In the genomic region with DNA sequence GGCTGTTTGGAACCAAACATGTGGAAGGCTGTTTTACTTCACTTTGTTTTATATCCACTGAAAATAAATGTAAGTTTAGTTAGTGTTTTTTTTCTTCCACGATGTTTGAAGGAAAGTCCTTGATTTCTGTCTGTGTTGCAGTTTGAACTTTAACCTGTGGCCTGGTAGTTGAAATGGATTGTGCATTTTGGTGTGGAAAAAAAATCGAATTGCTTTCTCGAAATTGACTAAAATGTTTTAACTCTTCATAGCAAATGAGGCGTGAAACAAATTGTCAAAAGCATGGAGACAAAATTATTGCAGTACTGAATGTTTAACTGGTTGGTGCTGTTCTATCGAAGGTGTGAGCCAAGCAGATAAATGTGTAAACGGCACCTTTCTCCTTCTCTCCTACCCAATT, we compare ENCODE assay signal across 2 cellular contexts.
TF ChIP-seq lines count a peak whose summit lies in the region.

No MANE protein-coding gene starts in this region.

TF ChIP-seq in GM23338, 12 proteins besides CTCF, POLR2A, EP300 and RAD21:
- TF ChIP-seq STAT1 (IDR thresholded peaks at IDR 0.05; ENCODE audit: unreplicated experiment) (no peak), ZNF331 (CRISPR knock-in tag; IDR thresholded peaks at IDR 0.05; ENCODE audit: low read depth) (no peak), EZH2phosphoT487 (IDR thresholded peaks at IDR 0.05; ENCODE audit: unreplicated experiment) (no peak)
- TF ChIP-seq, protein P1, sequence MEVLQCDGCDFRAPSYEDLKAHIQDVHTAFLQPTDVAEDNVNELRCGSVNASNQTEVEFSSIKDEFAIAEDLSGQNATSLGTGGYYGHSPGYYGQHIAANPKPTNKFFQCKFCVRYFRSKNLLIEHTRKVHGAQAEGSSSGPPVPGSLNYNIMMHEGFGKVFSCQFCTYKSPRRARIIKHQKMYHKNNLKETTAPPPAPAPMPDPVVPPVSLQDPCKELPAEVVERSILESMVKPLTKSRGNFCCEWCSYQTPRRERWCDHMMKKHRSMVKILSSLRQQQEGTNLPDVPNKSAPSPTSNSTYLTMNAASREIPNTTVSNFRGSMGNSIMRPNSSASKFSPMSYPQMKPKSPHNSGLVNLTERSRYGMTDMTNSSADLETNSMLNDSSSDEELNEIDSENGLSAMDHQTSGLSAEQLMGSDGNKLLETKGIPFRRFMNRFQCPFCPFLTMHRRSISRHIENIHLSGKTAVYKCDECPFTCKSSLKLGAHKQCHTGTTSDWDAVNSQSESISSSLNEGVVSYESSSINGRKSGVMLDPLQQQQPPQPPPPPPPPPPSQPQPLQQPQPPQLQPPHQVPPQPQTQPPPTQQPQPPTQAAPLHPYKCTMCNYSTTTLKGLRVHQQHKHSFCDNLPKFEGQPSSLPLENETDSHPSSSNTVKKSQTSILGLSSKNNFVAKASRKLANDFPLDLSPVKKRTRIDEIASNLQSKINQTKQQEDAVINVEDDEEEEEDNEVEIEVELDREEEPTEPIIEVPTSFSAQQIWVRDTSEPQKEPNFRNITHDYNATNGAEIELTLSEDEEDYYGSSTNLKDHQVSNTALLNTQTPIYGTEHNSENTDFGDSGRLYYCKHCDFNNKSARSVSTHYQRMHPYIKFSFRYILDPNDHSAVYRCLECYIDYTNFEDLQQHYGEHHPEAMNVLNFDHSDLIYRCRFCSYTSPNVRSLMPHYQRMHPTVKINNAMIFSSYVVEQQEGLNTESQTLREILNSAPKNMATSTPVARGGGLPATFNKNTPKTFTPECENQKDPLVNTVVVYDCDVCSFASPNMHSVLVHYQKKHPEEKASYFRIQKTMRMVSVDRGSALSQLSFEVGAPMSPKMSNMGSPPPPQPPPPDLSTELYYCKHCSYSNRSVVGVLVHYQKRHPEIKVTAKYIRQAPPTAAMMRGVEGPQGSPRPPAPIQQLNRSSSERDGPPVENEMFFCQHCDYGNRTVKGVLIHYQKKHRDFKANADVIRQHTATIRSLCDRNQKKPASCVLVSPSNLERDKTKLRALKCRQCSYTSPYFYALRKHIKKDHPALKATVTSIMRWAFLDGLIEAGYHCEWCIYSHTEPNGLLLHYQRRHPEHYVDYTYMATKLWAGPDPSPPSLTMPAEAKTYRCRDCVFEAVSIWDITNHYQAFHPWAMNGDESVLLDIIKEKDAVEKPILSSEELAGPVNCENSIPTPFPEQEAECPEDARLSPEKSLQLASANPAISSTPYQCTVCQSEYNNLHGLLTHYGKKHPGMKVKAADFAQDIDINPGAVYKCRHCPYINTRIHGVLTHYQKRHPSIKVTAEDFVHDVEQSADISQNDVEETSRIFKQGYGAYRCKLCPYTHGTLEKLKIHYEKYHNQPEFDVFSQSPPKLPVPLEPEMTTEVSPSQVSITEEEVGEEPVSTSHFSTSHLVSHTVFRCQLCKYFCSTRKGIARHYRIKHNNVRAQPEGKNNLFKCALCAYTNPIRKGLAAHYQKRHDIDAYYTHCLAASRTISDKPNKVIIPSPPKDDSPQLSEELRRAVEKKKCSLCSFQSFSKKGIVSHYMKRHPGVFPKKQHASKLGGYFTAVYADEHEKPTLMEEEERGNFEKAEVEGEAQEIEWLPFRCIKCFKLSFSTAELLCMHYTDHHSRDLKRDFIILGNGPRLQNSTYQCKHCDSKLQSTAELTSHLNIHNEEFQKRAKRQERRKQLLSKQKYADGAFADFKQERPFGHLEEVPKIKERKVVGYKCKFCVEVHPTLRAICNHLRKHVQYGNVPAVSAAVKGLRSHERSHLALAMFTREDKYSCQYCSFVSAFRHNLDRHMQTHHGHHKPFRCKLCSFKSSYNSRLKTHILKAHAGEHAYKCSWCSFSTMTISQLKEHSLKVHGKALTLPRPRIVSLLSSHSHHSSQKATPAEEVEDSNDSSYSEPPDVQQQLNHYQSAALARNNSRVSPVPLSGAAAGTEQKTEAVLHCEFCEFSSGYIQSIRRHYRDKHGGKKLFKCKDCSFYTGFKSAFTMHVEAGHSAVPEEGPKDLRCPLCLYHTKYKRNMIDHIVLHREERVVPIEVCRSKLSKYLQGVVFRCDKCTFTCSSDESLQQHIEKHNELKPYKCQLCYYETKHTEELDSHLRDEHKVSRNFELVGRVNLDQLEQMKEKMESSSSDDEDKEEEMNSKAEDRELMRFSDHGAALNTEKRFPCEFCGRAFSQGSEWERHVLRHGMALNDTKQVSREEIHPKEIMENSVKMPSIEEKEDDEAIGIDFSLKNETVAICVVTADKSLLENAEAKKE (CRISPR knock-in tag; IDR thresholded peaks at IDR 0.05), result no peak
- TF ChIP-seq, protein P2, sequence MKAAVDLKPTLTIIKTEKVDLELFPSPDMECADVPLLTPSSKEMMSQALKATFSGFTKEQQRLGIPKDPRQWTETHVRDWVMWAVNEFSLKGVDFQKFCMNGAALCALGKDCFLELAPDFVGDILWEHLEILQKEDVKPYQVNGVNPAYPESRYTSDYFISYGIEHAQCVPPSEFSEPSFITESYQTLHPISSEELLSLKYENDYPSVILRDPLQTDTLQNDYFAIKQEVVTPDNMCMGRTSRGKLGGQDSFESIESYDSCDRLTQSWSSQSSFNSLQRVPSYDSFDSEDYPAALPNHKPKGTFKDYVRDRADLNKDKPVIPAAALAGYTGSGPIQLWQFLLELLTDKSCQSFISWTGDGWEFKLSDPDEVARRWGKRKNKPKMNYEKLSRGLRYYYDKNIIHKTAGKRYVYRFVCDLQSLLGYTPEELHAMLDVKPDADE (IDR thresholded peaks at IDR 0.05), result no peak

TF ChIP-seq in K562, 482 proteins besides CTCF, POLR2A, EP300 and RAD21:
- TF ChIP-seq, protein P3, sequence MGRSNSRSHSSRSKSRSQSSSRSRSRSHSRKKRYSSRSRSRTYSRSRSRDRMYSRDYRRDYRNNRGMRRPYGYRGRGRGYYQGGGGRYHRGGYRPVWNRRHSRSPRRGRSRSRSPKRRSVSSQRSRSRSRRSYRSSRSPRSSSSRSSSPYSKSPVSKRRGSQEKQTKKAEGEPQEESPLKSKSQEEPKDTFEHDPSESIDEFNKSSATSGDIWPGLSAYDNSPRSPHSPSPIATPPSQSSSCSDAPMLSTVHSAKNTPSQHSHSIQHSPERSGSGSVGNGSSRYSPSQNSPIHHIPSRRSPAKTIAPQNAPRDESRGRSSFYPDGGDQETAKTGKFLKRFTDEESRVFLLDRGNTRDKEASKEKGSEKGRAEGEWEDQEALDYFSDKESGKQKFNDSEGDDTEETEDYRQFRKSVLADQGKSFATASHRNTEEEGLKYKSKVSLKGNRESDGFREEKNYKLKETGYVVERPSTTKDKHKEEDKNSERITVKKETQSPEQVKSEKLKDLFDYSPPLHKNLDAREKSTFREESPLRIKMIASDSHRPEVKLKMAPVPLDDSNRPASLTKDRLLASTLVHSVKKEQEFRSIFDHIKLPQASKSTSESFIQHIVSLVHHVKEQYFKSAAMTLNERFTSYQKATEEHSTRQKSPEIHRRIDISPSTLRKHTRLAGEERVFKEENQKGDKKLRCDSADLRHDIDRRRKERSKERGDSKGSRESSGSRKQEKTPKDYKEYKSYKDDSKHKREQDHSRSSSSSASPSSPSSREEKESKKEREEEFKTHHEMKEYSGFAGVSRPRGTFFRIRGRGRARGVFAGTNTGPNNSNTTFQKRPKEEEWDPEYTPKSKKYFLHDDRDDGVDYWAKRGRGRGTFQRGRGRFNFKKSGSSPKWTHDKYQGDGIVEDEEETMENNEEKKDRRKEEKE (IDR thresholded peaks at IDR 0.05; ENCODE audit: borderline replicate concordance in 1 of 2, control insufficient read depth in 1 of 2, low read depth in 2 of 2, low read length in 1 of 2), result no peak
- TF ChIP-seq ZNF717 (CRISPR knock-in tag; IDR thresholded peaks at IDR 0.05), result no peak
- TF ChIP-seq, protein P4, sequence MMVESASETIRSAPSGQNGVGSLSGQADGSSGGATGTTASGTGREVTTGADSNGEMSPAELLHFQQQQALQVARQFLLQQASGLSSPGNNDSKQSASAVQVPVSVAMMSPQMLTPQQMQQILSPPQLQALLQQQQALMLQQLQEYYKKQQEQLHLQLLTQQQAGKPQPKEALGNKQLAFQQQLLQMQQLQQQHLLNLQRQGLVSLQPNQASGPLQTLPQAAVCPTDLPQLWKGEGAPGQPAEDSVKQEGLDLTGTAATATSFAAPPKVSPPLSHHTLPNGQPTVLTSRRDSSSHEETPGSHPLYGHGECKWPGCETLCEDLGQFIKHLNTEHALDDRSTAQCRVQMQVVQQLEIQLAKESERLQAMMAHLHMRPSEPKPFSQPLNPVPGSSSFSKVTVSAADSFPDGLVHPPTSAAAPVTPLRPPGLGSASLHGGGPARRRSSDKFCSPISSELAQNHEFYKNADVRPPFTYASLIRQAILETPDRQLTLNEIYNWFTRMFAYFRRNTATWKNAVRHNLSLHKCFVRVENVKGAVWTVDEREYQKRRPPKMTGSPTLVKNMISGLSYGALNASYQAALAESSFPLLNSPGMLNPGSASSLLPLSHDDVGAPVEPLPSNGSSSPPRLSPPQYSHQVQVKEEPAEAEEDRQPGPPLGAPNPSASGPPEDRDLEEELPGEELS (CRISPR knock-in tag; IDR thresholded peaks at IDR 0.05; ENCODE audit: borderline replicate concordance), result no peak
- no peak for TF ChIP-seq BACH1 (tag; IDR thresholded peaks at IDR 0.05)
- TF ChIP-seq THRAP3 (IDR thresholded peaks at IDR 0.05; ENCODE audit: borderline replicate concordance), result no peak
- no peak for TF ChIP-seq SRSF7 (optimal IDR thresholded peaks at IDR 0.05; ENCODE audit: low read depth, low read length)
